ENCODE assay signal across 19 cellular contexts in the genomic region with DNA sequence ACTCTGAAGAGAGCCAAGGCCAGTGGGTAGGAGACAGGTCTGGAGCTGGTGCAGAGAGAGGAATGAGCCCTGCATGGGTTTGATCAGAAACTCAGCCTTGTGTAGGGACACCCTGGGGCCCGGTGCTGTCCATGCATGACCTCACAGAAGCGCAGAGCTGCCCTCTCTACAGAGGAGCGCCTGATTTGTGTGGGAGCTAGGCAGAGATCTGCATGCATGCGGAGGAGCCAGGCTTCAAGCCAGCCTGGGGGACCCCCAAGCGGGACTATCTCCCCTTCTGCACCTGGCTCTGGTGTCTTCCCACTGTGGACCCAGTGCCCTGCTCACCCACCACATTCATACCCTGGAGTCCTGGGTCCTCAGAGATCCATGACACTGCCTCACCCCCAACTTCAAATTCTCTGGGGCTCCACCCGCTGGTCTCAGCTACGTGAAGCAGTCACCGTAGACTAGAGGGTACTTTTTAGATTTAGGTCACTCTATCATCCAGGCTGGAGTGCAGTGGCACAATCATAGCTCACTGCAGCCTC. TPM values are rescaled to one million over a fixed set of nuclear protein-coding genes. Genes with fewer than 3 reads are reported as not detected.
DNase-seq lines count a peak whose midpoint lies in the region; ATAC-seq, FAIRE-seq and TF ChIP-seq lines count a peak whose summit lies in the region.
"Had no signal": no experiment of that assay in that cellular context is flagged by ENCODE, and none has a peak within 500 bp of the region (broad histone marks: within the 10 kb centered on the region; RNA-seq: fewer than 3 reads in every experiment).

No MANE protein-coding gene starts in this region.

- H3K9ac ChIP-seq in PC-3 (ENCODE audit: low read length), result peak overlapping the region; percentile 85
- no peak overlapping the region for H3K9ac ChIP-seq in kidney (ENCODE audit: low read length in 2 of 2)

- no peak for TF ChIP-seq CTCF in right atrium auricular region (IDR thresholded peaks at IDR 0.05)
- TF ChIP-seq CTCF in PC-3 (conservative IDR thresholded peaks at IDR 0.05; ENCODE audit: low read depth, low read length), result no peak
- TF ChIP-seq CTCF in kidney (IDR thresholded peaks at IDR 0.05; ENCODE audit: borderline replicate concordance, extremely low read depth, insufficient read depth), result no peak

- no peaks in the 10 kb centered on the region for H3F3A ChIP-seq in PC-3 (ENCODE audit: low read length, unreplicated experiment)

- H3K9me2 ChIP-seq in PC-3 (replicated peaks; ENCODE audit: low read length), result no peaks in the 10 kb centered on the region

- H3K79me2 ChIP-seq in PC-3 (ENCODE audit: low read length), result no peaks in the 10 kb centered on the region

- H3K9me3 ChIP-seq in right atrium auricular region (no peaks in the 10 kb centered on the region), PC-3 (ENCODE audit: low read length) (no peaks in the 10 kb centered on the region), kidney (ENCODE audit: control insufficient read depth in 1 of 2, low read length in 2 of 2) (no peaks in the 10 kb centered on the region), SJCRH30 (replicated peaks) (no peaks in the 10 kb centered on the region)
- H3K9me3 ChIP-seq: HAP-1 had no signal

- intact Hi-C loops in left ventricle myocardium superior (cut with micrococcal nuclease) (no loop called here), PC-3 (cut with micrococcal nuclease) (no loop called here), kidney (cut with DNase I) (no loop called here), posterior vena cava (cut with DNase I) (no loop called here)

- no peaks in the 10 kb centered on the region for H4K20me1 ChIP-seq in PC-3 (ENCODE audit: low read length)

- H3K4me3 ChIP-seq in right atrium auricular region (no peak overlapping the region), PC-3 (ENCODE audit: low read length) (no peak overlapping the region), kidney (ENCODE audit: low read length in 2 of 2) (no peak overlapping the region), SJCRH30 (no peak overlapping the region)
- H3K4me3 ChIP-seq: HAP-1, SK-N-MC had no signal

- DNase-seq in left ventricle myocardium superior (peak; percentile 11), right atrium auricular region (ENCODE audit: low spot score) (no peak), PC-3 (no peak), kidney (peak; percentile 56), posterior vena cava (ENCODE audit: low spot score) (peak; percentile 46), SJCRH30 (no peak)
- DNase-seq: 8988T, C1 segment of cervical spinal cord, DMS153, KBM-7, NCI-H146, NCI-H2081, NCI-H510A, NCI-H774 had no signal

- H3K27me3 ChIP-seq in right atrium auricular region (no peaks in the 10 kb centered on the region), PC-3 (ENCODE audit: low read length) (no peaks in the 10 kb centered on the region), SJCRH30 (peaks cover 14% of the 10 kb centered on the region)

- CTCF ChIA-PET in PC-3 (lab: Charles Lee), result no interaction called here

- H3K27ac ChIP-seq in right atrium auricular region (no peak overlapping the region), PC-3 (ENCODE audit: low read length) (peak overlapping the region; percentile 99), kidney (ENCODE audit: low read depth in 2 of 2, low read length in 2 of 2) (no peak overlapping the region), SJCRH30 (no peak overlapping the region)
- H3K27ac ChIP-seq: SK-N-MC had no signal

- peaks cover 0 to 8% of the 10 kb centered on the region in 2 donors for H3K4me1 ChIP-seq in right atrium auricular region
- peaks cover 68% of the 10 kb centered on the region for H3K4me1 ChIP-seq in PC-3 (ENCODE audit: insufficient read depth, low read length)
- H3K4me1 ChIP-seq in kidney (ENCODE audit: control insufficient read depth in 1 of 2, insufficient read depth in 1 of 2, low read depth in 1 of 2, low read length in 2 of 2), result peaks cover 6 to 7% of the 10 kb centered on the region in 2 donors
- no peaks in the 10 kb centered on the region; the same call in 1 of the 2 replicates for H3K4me1 ChIP-seq in SJCRH30
- H3K4me1 ChIP-seq: HAP-1 had no signal

- ATAC-seq in left ventricle myocardium superior (no peak), PC-3 (no peak), GM19395 (IDR thresholded peaks at IDR 0.05; ENCODE audit: unreplicated experiment) (no peak), GM19324 (IDR thresholded peaks at IDR 0.05; ENCODE audit: low FRiP score, unreplicated experiment) (no peak)
- ATAC-seq: Panc1 had no signal

- H3K4me2 ChIP-seq in PC-3 (ENCODE audit: low read length), result peak overlapping the region; percentile 28; the same call in 1 of the 2 replicates

- no peak overlapping the region for H2AFZ ChIP-seq in PC-3 (ENCODE audit: low read length)

- no peak for FAIRE-seq in kidney (lab: Jason Lieb, UNC)

- no TSS peak for BruUV-seq in PC-3 (replicated peaks; lab: Mats Ljungman, UMichigan)

- H3K36me3 ChIP-seq in right atrium auricular region (no peaks in the 10 kb centered on the region), PC-3 (ENCODE audit: low read depth, low read length) (no peaks in the 10 kb centered on the region), kidney (ENCODE audit: control insufficient read depth in 1 of 2, insufficient read depth in 2 of 2, low read length in 2 of 2) (no peaks in the 10 kb centered on the region), SJCRH30 (no peaks in the 10 kb centered on the region)
- H3K36me3 ChIP-seq: HAP-1 had no signal

- POLR2A ChIA-PET in PC-3 (lab: Charles Lee; ENCODE audit: unreplicated experiment), result no interaction called here

RNA-seq across cellular contexts. Expression of a gene that starts 2.6 kb away (rescaled TPM):
- total RNA-seq in left ventricle myocardium superior, result 0.32 TPM
- total RNA-seq in right atrium auricular region, result not detected
- total RNA-seq in PC-3 (2014; rRNA removed), result 153 and 154 TPM in 2 replicates
- 198 TPM for total RNA-seq in kidney
- polyA plus RNA-seq in kidney (ENCODE audit: insufficient read depth, low read depth, low replicate concordance), result 8.2 TPM
- under 1 TPM; 0.67 to 0.69 TPM for total RNA-seq in posterior vena cava
- not detected in 2 replicates for total RNA-seq in SJCRH30 (2014; rRNA removed; shearing (Covaris generic))

RNA-seq across cellular contexts. Expression of a gene that starts 13.4 kb away (rescaled TPM):
- 41.7 TPM for total RNA-seq in left ventricle myocardium superior
- total RNA-seq in right atrium auricular region, result 100 to 1,000 TPM; 219 to 362 TPM
- 158 and 171 TPM in 2 replicates for total RNA-seq in PC-3 (2014; rRNA removed)
- 55.6 TPM for total RNA-seq in kidney
- polyA plus RNA-seq in kidney (ENCODE audit: insufficient read depth, low read depth, low replicate concordance), result 192 TPM
- 10 to 100 TPM; 41.9 to 49.1 TPM for total RNA-seq in posterior vena cava
- 33.6 and 42.7 TPM in 2 replicates for total RNA-seq in SJCRH30 (2014; rRNA removed; shearing (Covaris generic))

RNA-seq across cellular contexts. Expression of a gene that starts 19.1 kb away (rescaled TPM):
- total RNA-seq in left ventricle myocardium superior (157 TPM), right atrium auricular region (100 to 1,000 TPM; 114 to 118 TPM), PC-3 (2014; rRNA removed) (250 and 258 TPM in 2 replicates), kidney (64.1 TPM), posterior vena cava (10 to 100 TPM; 38.6 to 38.9 TPM)
- 117 TPM for polyA plus RNA-seq in kidney (ENCODE audit: insufficient read depth, low read depth, low replicate concordance)
- total RNA-seq in SJCRH30 (2014; rRNA removed; shearing (Covaris generic)), result 53.8 and 56.7 TPM in 2 replicates

RNA-seq across cellular contexts. Expression of a gene that starts 44.7 kb away (rescaled TPM):
- total RNA-seq in left ventricle myocardium superior (76.6 TPM), right atrium auricular region (10 to 100 TPM; 41.6 to 45.9 TPM), PC-3 (2014; rRNA removed) (46.1 and 67.7 TPM in 2 replicates), kidney (89.9 TPM), posterior vena cava (10 to 100 TPM; 88.3 to 99.4 TPM)
- polyA plus RNA-seq in kidney (ENCODE audit: insufficient read depth, low read depth, low replicate concordance), result 48.1 TPM
- total RNA-seq in SJCRH30 (2014; rRNA removed; shearing (Covaris generic)), result 72.6 and 85.2 TPM in 2 replicates

RNA-seq across cellular contexts. Expression of a gene that starts 56.5 kb away (rescaled TPM):
- total RNA-seq in left ventricle myocardium superior (5.4 TPM), right atrium auricular region (1 to 10 TPM; 2.5 to 3.9 TPM), PC-3 (2014; rRNA removed) (24.1 and 36.4 TPM in 2 replicates), kidney (22.6 TPM), posterior vena cava (10 to 100 TPM; 19.0 to 46.5 TPM)
- 7.3 TPM for polyA plus RNA-seq in kidney (ENCODE audit: insufficient read depth, low read depth, low replicate concordance)
- 1.7 and 3.8 TPM in 2 replicates for total RNA-seq in SJCRH30 (2014; rRNA removed; shearing (Covaris generic))

Comparison
In these comparisons a context has a peak if more than half of its experiments do, and no peak if none do; other contexts are left out.
1. DNase-seq: peak in left ventricle myocardium superior (single experiment), kidney (single experiment) and posterior vena cava (single experiment); none in right atrium auricular region (single experiment), PC-3 (single experiment) and SJCRH30 (0 of 2).
2. RNA of a gene that starts 2.6 kb away (total RNA-seq): 198 TPM in kidney (single experiment) and 153 to 154 TPM in PC-3; 0.67 to 0.69 TPM in posterior vena cava, 0.32 TPM in left ventricle myocardium superior (single experiment), not detected in right atrium auricular region and not detected in SJCRH30; every median in the first group is over 10 times any median in the second.